In genomic region chr16:87953308-87954208, GRCh38 we compare ENCODE assay signal across 1 cellular context.
TF ChIP-seq lines count a peak whose summit lies in the region.

No MANE protein-coding gene starts in this region.

TF ChIP-seq in GM12878, 131 proteins besides CTCF, POLR2A, EP300 and RAD21:
- TF ChIP-seq POLR2AphosphoS5 (IDR thresholded peaks at IDR 0.05; ENCODE audit: low read length) = peak; percentile 46; the same call in 1 of the 2 replicates
- TF ChIP-seq MEF2B (IDR thresholded peaks at IDR 0.05; ENCODE audit: partially characterized antibody, poor library complexity, severe bottlenecking) = no peak
- peak; percentile 43; the same call in 1 of the 2 replicates for TF ChIP-seq POLR2AphosphoS2 (IDR thresholded peaks at IDR 0.05; ENCODE audit: low read depth, low read length)
- no peak for TF ChIP-seq TCF3 (IDR thresholded peaks at IDR 0.05; ENCODE audit: borderline replicate concordance, insufficient read depth, low read depth, low read length)
- TF ChIP-seq SPI1 (IDR thresholded peaks at IDR 0.05; ENCODE audit: borderline replicate concordance, insufficient read depth, low read depth, low read length) = peak; percentile 20; the same call in 1 of the 2 replicates
- no peak for TF ChIP-seq CREB1 (IDR thresholded peaks at IDR 0.05; ENCODE audit: low read depth)
- no peak for TF ChIP-seq ZBTB4 (CRISPR knock-in tag; IDR thresholded peaks at IDR 0.05)
- TF ChIP-seq KAT2A (conservative IDR thresholded peaks at IDR 0.05; ENCODE audit: control insufficient read depth, low read depth, low read length) = no peak
